17 cellular contexts compared by ENCODE assay signal in the genomic region with DNA sequence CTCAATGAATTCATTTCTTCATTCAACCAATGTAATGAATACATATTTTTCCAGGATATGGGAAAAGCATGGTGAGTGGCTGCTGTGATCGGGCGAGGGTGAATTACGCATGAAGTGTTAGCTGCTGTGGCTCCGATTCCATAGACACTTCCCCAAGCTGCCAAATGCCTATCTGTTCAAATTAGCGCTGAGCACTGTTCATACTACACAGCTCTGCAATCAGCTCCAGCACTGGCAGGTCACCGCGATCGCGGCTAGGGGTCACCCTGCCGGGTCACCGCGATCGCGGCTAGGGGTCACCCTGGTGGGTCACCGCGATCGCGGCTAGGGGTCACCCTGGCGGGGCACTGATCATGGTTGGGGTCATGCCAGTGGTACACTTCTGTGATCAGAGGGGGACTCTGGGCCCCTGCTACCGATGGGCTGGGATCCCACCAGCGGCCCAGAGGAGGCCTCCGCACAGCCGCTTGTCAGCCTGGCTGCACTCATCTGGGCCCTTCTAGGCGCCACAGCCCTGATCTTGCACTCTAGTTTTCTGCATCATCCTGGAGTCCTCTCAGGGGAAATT. TPM values are rescaled to one million over a fixed set of nuclear protein-coding genes. Genes with fewer than 3 reads are reported as not detected.
"Had no signal": no experiment of that assay in that cellular context is flagged by ENCODE, and none has a peak within 500 bp of the region (broad histone marks: within the 10 kb centered on the region; RNA-seq: fewer than 3 reads in every experiment).

No MANE protein-coding gene starts in this region.

- H3K27me3 ChIP-seq: thyroid gland had no signal

- H3K36me3 ChIP-seq: esophagus squamous epithelium, prostate gland, SJSA1, thyroid gland had no signal

- H3K9me3 ChIP-seq: esophagus squamous epithelium, prostate gland, SJSA1, thyroid gland had no signal

- ATAC-seq: T-helper 17 cell had no signal

- DNase-seq: activated CD4-positive, alpha-beta T cell treated with anti-CD3 and anti-CD28 coated beads for 1 hour; activated CD8-positive, alpha-beta memory T cell treated with anti-CD3 and anti-CD28 coated beads for 24 hours; activated naive CD4-positive, alpha-beta T cell treated with Interleukin-2 at 50 U/mL for 16 hours; effector memory CD4-positive, alpha-beta T cell; esophagus squamous epithelium; immature natural killer cell; midbrain; occipital lobe; stimulated activated CD4-positive, alpha-beta T cell treated with anti-CD3 and anti-CD28 coated beads, Interleukin-12 subunit alpha, Interleukin-12 subunit beta, amount 100 ng/mL, for 4 hours; stimulated activated CD4-positive, alpha-beta T cell treated with anti-CD3 and anti-CD28 coated beads, Interleukin-1b, Interleukin-23, amount 100 ng/mL, for 48 hours; stimulated activated CD8-positive, alpha-beta memory T cell treated with anti-CD3 and anti-CD28 coated beads, Interleukin-4, amount 100 ng/mL, for 48 hours; stimulated activated naive CD4-positive, alpha-beta T cell; thyroid gland had no signal

- H3K4me1 ChIP-seq: esophagus squamous epithelium, prostate gland, SJSA1, thyroid gland had no signal

- H3K27ac ChIP-seq: esophagus squamous epithelium, prostate gland, SJSA1, thyroid gland had no signal

- H3K4me3 ChIP-seq: esophagus squamous epithelium, prostate gland, SJSA1, thyroid gland had no signal

RNA-seq across cellular contexts. Expression of gene JAKMIP3, which starts 49.3 kb away (rescaled TPM):
- total RNA-seq: bronchial epithelial cell had no signal
- polyA plus RNA-seq: immature natural killer cell had no signal
